ENCODE assay signal across 17 cellular contexts in the genomic region with DNA sequence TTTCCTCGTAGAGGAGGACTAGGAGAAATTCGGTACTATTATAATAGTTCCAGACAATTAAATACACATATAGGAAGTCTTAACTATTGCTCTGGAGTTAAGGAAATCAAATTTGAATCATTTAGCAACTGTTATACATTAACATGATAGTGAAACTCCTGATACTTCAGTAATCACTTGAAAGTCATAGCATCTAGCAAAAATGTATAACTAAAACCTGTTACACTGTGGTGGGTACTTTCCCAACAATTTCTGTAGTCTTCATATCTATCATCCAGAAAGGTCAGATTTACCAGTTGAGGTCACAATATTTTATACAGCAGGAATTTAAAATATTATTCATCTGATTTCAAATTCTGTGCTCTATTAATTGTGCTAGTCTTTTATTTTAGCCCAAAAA.
"Had no signal": no experiment of that assay in that cellular context is flagged by ENCODE, and none has a peak within 500 bp of the region (broad histone marks: within the 10 kb centered on the region; RNA-seq: fewer than 3 reads in every experiment).

No MANE protein-coding gene starts in this region.

- H3K4me1 Mint-ChIP-seq: memory B cell; natural killer cell; stimulated activated memory B cell treated with anti-CD40 and anti-IgM and Interleukin-4, amounts not matched to agents 10 μg/mL and 1 μg/mL and 100 μg/mL, for 72 hours had no signal

- H3K4me3 Mint-ChIP-seq: memory B cell; natural killer cell; stimulated activated memory B cell treated with anti-CD40 and anti-IgM and Interleukin-4, amounts not matched to agents 10 μg/mL and 1 μg/mL and 100 μg/mL, for 72 hours; stimulated activated naive CD8-positive, alpha-beta T cell treated with anti-CD3 and anti-CD28 coated beads, Interleukin-15, Interleukin-2, amounts not matched to agents 100 ng/mL and 50 ng/mL, for 24 hours had no signal

- H3K9me3 Mint-ChIP-seq: stimulated activated memory B cell treated with anti-CD40 and anti-IgM and Interleukin-4, amounts not matched to agents 10 μg/mL and 1 μg/mL and 100 μg/mL, for 72 hours had no signal

- ATAC-seq: left lobe of liver; natural killer cell; psoas muscle; right cardiac atrium; stimulated activated memory B cell treated with anti-CD40 and anti-IgM and Interleukin-4, amounts not matched to agents 10 μg/mL and 1 μg/mL and 100 μg/mL, for 72 hours had no signal

- H3K27ac Mint-ChIP-seq: memory B cell; natural killer cell; stimulated activated memory B cell treated with anti-CD40 and anti-IgM and Interleukin-4, amounts not matched to agents 10 μg/mL and 1 μg/mL and 100 μg/mL, for 72 hours; stimulated activated naive CD8-positive, alpha-beta T cell treated with anti-CD3 and anti-CD28 coated beads, Interleukin-15, Interleukin-2, amounts not matched to agents 100 ng/mL and 50 ng/mL, for 24 hours had no signal

- H3K36me3 Mint-ChIP-seq: memory B cell; stimulated activated memory B cell treated with anti-CD40 and anti-IgM and Interleukin-4, amounts not matched to agents 10 μg/mL and 1 μg/mL and 100 μg/mL, for 72 hours had no signal

- DNase-seq: dorsolateral prefrontal cortex; effector CD4-positive, alpha-beta T cell; head of caudate nucleus; kidney; natural killer cell; occipital lobe; ovary; posterior cingulate gyrus; psoas muscle; right cardiac atrium; spleen; stimulated activated CD4-positive, alpha-beta T cell treated with anti-CD3 and anti-CD28 coated beads, Interleukin-4, amount 100 ng/mL, for 4 hours; upper lobe of left lung had no signal

- H3K27me3 Mint-ChIP-seq: memory B cell; stimulated activated memory B cell treated with anti-CD40 and anti-IgM and Interleukin-4, amounts not matched to agents 10 μg/mL and 1 μg/mL and 100 μg/mL, for 72 hours; stimulated activated naive CD8-positive, alpha-beta T cell treated with anti-CD3 and anti-CD28 coated beads, Interleukin-15, Interleukin-2, amounts not matched to agents 100 ng/mL and 50 ng/mL, for 24 hours had no signal
